In the genomic region with DNA sequence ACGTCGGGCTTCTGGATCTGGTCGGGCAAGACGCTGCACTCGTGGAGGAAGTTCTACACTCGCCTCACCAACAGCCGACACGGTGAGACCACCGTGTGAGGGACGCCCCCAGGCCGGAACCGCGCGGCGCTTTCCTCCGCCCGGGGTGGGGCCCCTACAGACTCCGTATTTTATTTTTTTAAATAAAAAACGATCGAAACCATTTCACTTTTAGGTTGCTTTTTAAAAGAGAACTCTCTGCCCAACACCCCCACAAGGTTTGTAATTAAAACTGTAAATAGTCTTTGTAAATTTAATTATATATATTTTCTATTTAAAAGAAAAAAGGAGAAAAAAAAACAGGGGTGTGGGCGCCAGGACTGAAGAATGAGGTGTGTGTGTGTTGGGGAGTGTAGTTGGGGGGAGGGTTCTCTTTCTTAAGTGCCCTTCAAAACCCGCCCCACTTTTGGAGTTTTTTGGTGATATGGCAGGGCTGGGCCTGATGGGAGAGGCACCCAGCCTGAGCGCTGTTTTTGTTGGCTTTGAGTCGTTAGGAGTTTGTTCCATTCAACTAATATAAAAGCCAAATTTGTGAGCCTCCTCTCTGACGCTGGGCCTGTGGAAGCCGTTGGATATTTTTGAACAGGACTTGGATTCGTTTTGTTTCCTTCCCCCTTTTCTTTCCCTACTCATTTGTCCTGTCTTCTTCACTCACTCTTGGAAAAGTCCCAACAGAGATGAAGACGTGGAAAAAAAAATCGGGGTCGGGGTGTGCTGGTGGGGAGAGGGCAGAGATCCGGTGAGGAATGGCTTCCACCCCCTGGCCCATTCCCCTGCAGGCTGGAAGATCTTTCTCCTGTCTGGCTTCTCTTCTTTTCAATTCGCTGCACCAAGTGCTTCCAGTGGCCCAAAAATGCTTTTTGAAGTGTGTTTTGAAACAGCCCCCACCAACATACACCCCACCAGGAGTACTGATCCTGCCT, we compare ENCODE assay signal across 1 cellular context.
TF ChIP-seq lines count a peak whose summit lies in the region.

No MANE protein-coding gene starts in this region.

TF ChIP-seq in SK-N-SH treated with all-trans-retinoic acid at 6 μM for 48 hours, 23 proteins besides CTCF, POLR2A, EP300 and RAD21 (continued from another document):
- TF ChIP-seq, protein P1, sequence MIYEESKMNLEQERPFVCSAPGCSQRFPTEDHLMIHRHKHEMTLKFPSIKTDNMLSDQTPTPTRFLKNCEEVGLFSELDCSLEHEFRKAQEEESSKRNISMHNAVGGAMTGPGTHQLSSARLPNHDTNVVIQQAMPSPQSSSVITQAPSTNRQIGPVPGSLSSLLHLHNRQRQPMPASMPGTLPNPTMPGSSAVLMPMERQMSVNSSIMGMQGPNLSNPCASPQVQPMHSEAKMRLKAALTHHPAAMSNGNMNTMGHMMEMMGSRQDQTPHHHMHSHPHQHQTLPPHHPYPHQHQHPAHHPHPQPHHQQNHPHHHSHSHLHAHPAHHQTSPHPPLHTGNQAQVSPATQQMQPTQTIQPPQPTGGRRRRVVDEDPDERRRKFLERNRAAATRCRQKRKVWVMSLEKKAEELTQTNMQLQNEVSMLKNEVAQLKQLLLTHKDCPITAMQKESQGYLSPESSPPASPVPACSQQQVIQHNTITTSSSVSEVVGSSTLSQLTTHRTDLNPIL (CRISPR knock-in tag; IDR thresholded peaks at IDR 0.05; ENCODE audit: low read depth): no peak
- TF ChIP-seq ZNF565 (CRISPR knock-in tag; conservative IDR thresholded peaks at IDR 0.05; ENCODE audit: low read depth) (no peak), ARNTL (CRISPR knock-in tag; IDR thresholded peaks at IDR 0.05; ENCODE audit: borderline replicate concordance, low read depth) (no peak), OSR1 (CRISPR knock-in tag; IDR thresholded peaks at IDR 0.05) (no peak), ZNF8 (CRISPR knock-in tag; IDR thresholded peaks at IDR 0.05) (no peak), ZC3H10 (CRISPR knock-in tag; IDR thresholded peaks at IDR 0.05) (no peak), ZFP3 (CRISPR knock-in tag; IDR thresholded peaks at IDR 0.05) (no peak)
